Comparison of ENCODE assay signal across 10 cellular contexts in the genomic region with DNA sequence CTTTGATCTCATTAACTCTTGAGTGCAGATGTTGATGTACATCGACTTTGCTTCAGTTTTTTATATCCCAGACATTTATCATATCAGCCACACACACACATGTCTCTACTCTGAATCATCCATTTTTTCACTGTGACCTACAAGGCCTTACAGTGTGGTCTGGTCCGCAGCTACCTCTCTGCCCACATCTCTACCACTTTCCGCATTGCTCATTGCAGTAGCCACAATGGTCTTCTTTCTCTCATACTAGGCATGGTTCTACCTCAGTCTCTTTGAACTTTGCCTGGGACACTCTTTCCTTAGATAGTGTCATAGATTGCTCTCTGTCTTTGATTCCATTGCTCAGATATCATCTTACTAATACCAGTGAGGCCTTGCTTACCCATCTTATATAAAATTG.
DNase-seq lines count a peak whose midpoint lies in the region; ATAC-seq lines count a peak whose summit lies in the region.
"Had no signal": no experiment of that assay in that cellular context is flagged by ENCODE, and none has a peak within 500 bp of the region (broad histone marks: within the 10 kb centered on the region; RNA-seq: fewer than 3 reads in every experiment).

No MANE protein-coding gene starts in this region.

- H3K27ac Mint-ChIP-seq in activated naive CD8-positive, alpha-beta T cell treated with anti-CD3 and anti-CD28 coated beads, Interleukin-2, amount 10 ng/mL, durations not matched to agents 7 days and 5 days: peak overlapping the region; percentile 20

- DNase-seq in activated T-cell treated with anti-CD3 and anti-CD28 coated beads for 48 hours (ENCODE audit: low read depth): peak; percentile 52
- DNase-seq in activated T-cell treated with anti-CD3 and anti-CD28 coated beads for 4 hours: no peak
- DNase-seq in activated naive CD8-positive, alpha-beta T cell treated with anti-CD3 and anti-CD28 coated beads, Interleukin-2, amount 10 ng/mL, durations not matched to agents 7 days and 5 days: peak; percentile 47
- peak; percentile 12 for DNase-seq in stimulated activated CD8-positive, alpha-beta memory T cell treated with anti-CD3 and anti-CD28 coated beads, Interleukin-4, amount 100 ng/mL, for 24 hours (ENCODE audit: low read depth)
- DNase-seq in DMS53 treated with DMSO at 0.1 percent for 48 hours (lab: John Stamatoyannopoulos, UW; ENCODE audit: unreplicated experiment): no peak
- DNase-seq: AML-193 had no signal

- POLR2A ChIA-PET in activated naive CD8-positive, alpha-beta T cell treated with anti-CD3 and anti-CD28 coated beads, Interleukin-2, amount 10 ng/mL, durations not matched to agents 7 days and 5 days (lab: Charles Lee): interaction anchor here (1.7 kb wide), 1 partner anchor 46 kb away, joined by 7 read pairs; no protein-coding TSS in a partner anchor

- ATAC-seq in HG03432 (IDR thresholded peaks at IDR 0.05; ENCODE audit: unreplicated experiment) (peak; percentile 56), GM21528 (IDR thresholded peaks at IDR 0.05; ENCODE audit: low FRiP score, unreplicated experiment) (no peak), HG02642 (IDR thresholded peaks at IDR 0.05; ENCODE audit: poor library complexity, unreplicated experiment) (no peak)
- peak; percentile 76 for ATAC-seq in activated naive CD8-positive, alpha-beta T cell treated with anti-CD3 and anti-CD28 coated beads, Interleukin-2, amount 10 ng/mL, durations not matched to agents 7 days and 5 days (ENCODE audit: low read depth)
- ATAC-seq: Panc1 had no signal

- H3K4me1 Mint-ChIP-seq in activated naive CD8-positive, alpha-beta T cell treated with anti-CD3 and anti-CD28 coated beads, Interleukin-2, amount 10 ng/mL, durations not matched to agents 7 days and 5 days: peaks cover 20% of the 10 kb centered on the region

- H3K36me3 Mint-ChIP-seq in activated naive CD8-positive, alpha-beta T cell treated with anti-CD3 and anti-CD28 coated beads, Interleukin-2, amount 10 ng/mL, durations not matched to agents 7 days and 5 days: peaks cover 23% of the 10 kb centered on the region

- H3K27me3 Mint-ChIP-seq in activated naive CD8-positive, alpha-beta T cell treated with anti-CD3 and anti-CD28 coated beads, Interleukin-2, amount 10 ng/mL, durations not matched to agents 7 days and 5 days: no peaks in the 10 kb centered on the region

- no peaks in the 10 kb centered on the region for H3K9me3 Mint-ChIP-seq in activated naive CD8-positive, alpha-beta T cell treated with anti-CD3 and anti-CD28 coated beads, Interleukin-2, amount 10 ng/mL, durations not matched to agents 7 days and 5 days

- peak overlapping the region; percentile 6 for H3K4me3 Mint-ChIP-seq in activated naive CD8-positive, alpha-beta T cell treated with anti-CD3 and anti-CD28 coated beads, Interleukin-2, amount 10 ng/mL, durations not matched to agents 7 days and 5 days

Comparison
In these comparisons a context has a peak if more than half of its experiments do, and no peak if none do; other contexts are left out.
1. DNase-seq: peak in activated T-cell treated with anti-CD3 and anti-CD28 coated beads for 48 hours (single experiment), activated naive CD8-positive, alpha-beta T cell treated with anti-CD3 and anti-CD28 coated beads, Interleukin-2, amount 10 ng/mL, durations not matched to agents 7 days and 5 days (single experiment) and stimulated activated CD8-positive, alpha-beta memory T cell treated with anti-CD3 and anti-CD28 coated beads, Interleukin-4, amount 100 ng/mL, for 24 hours (single experiment); none in activated T-cell treated with anti-CD3 and anti-CD28 coated beads for 4 hours (single experiment) and DMS53 treated with DMSO at 0.1 percent for 48 hours (single experiment).
2. ATAC-seq: peak in HG03432 (single experiment) and activated naive CD8-positive, alpha-beta T cell treated with anti-CD3 and anti-CD28 coated beads, Interleukin-2, amount 10 ng/mL, durations not matched to agents 7 days and 5 days (single experiment); none in GM21528 (single experiment) and HG02642 (single experiment).